In the genomic region with DNA sequence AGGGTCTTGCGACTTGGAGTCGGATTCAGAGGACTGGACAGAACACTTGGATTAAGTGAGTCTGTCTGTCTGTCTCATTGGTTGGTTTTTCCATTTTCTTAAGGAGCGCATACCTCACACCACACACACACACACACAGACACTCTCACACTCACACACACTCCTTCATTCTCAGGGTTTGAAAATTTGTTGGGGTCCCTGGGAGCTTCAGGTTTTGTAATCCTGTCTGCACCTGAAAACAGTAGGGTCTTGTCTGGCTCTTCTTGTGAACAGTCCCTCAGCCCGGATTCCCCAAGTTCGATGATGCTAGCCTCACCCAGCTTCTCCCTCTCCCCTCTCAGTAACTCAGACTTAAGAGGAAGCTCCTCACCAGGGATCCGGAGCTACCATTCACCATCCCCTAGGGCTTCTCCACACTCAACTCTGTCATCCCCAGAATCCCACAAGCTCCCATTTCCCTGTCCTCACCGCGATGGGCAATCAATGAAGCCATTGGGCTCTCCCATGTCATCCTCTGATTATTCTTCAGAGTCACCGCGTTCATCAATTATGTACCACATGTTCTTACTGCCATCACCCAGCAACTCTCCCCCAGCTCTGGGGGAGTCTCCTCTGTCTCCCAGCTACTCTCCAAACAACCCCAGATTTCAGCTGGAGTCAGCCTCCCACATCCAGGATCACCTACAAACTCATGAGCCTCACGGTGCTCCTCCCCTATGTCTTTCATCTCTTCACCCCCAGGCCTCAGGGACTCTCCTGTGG, we compare ENCODE assay signal across 19 cellular contexts.
DNase-seq lines count a peak whose midpoint lies in the region; ATAC-seq, FAIRE-seq and TF ChIP-seq lines count a peak whose summit lies in the region.
"Had no signal": no experiment of that assay in that cellular context is flagged by ENCODE, and none has a peak within 500 bp of the region (broad histone marks: within the 10 kb centered on the region; RNA-seq: fewer than 3 reads in every experiment).

No MANE protein-coding gene starts in this region.

- no peaks in the 10 kb centered on the region for H3F3A ChIP-seq in GM23338 (replicated peaks; ENCODE audit: low read depth)

- no peak for FAIRE-seq in astrocyte (lab: Jason Lieb, UNC)
- FAIRE-seq: HTR-8/SVneo, keratinocyte had no signal

- peak overlapping the region; percentile 40 for H3K27ac ChIP-seq in 22Rv1
- H3K27ac ChIP-seq in GM23338 (ENCODE audit: low read depth), result no peak overlapping the region
- H3K27ac ChIP-seq in astrocyte (ENCODE audit: low read depth, low read length), result no peak overlapping the region
- H3K27ac ChIP-seq: ascending aorta, coronary artery, RWPE1 had no signal

- no peak overlapping the region for H3K4me3 ChIP-seq in GM23338
- H3K4me3 ChIP-seq in astrocyte (ENCODE audit: insufficient read depth, low read depth, low read length), result no peak overlapping the region
- H3K4me3 ChIP-seq: ascending aorta, coronary artery had no signal

- no peaks in the 10 kb centered on the region for H3K9me2 ChIP-seq in GM23338 (ENCODE audit: insufficient read depth)

- H3K9me3 Mint-ChIP-seq in GM23338 (peaks cover 71% of the 10 kb centered on the region), astrocyte (ENCODE audit: unreplicated experiment) (peaks cover 48% of the 10 kb centered on the region)

- H2AFZ ChIP-seq in GM23338 (no peak overlapping the region), astrocyte (ENCODE audit: low read depth, low read length) (no peak overlapping the region)

- peaks cover 40% of the 10 kb centered on the region for H3K27me3 Mint-ChIP-seq in GM23338 (ENCODE audit: insufficient read depth, low read depth, poor library complexity)
- H3K27me3 Mint-ChIP-seq in astrocyte (ENCODE audit: low read depth, unreplicated experiment), result no peaks in the 10 kb centered on the region

- H3K4me3 Mint-ChIP-seq in GM23338 (no peak overlapping the region), astrocyte (ENCODE audit: unreplicated experiment) (no peak overlapping the region)
- H3K4me3 Mint-ChIP-seq: T-helper 17 cell had no signal

- peaks cover 60% of the 10 kb centered on the region for H3K36me3 Mint-ChIP-seq in GM23338 (ENCODE audit: low read depth)
- no peaks in the 10 kb centered on the region for H3K36me3 Mint-ChIP-seq in astrocyte (ENCODE audit: low read depth, unreplicated experiment)

- peaks cover 31% of the 10 kb centered on the region for H3K9me3 ChIP-seq in astrocyte (ENCODE audit: insufficient read depth, low read depth, low read length)
- H3K9me3 ChIP-seq: ascending aorta had no signal

- H3K79me2 ChIP-seq in GM23338 (replicated peaks; ENCODE audit: insufficient read depth) (no peaks in the 10 kb centered on the region), astrocyte (ENCODE audit: insufficient read depth, low read length) (no peaks in the 10 kb centered on the region)

- no peaks in the 10 kb centered on the region for H3K27me3 ChIP-seq in GM23338 (ENCODE audit: insufficient read depth)
- no peaks in the 10 kb centered on the region for H3K27me3 ChIP-seq in astrocyte (ENCODE audit: insufficient read depth, low read length)
- H3K27me3 ChIP-seq: ascending aorta had no signal

- no peak for TF ChIP-seq CTCF in 22Rv1 (IDR thresholded peaks at IDR 0.05)
- no peak for TF ChIP-seq CTCF in GM23338 (conservative IDR thresholded peaks at IDR 0.05; ENCODE audit: low read depth in 2 of 2)
- TF ChIP-seq CTCF in astrocyte (IDR thresholded peaks at IDR 0.05; ENCODE audit: insufficient read depth, low read depth, low read length), result no peak

- H3K4me2 ChIP-seq in GM23338, result no peak overlapping the region
- no peak overlapping the region for H3K4me2 ChIP-seq in astrocyte (ENCODE audit: low read length)

- H3K36me3 ChIP-seq in GM23338 (ENCODE audit: insufficient read depth) (no peaks in the 10 kb centered on the region), astrocyte (ENCODE audit: insufficient read depth, low read length) (no peaks in the 10 kb centered on the region)
- H3K36me3 ChIP-seq: ascending aorta had no signal

- DNase-seq in GM23338 (ENCODE audit: low spot score), result peak; percentile 80
- DNase-seq in astrocyte (ENCODE audit: low read depth), result peak; percentile 58
- DNase-seq in kidney tubule cell (ENCODE audit: low spot score), result peak; percentile 47
- no peak for DNase-seq in HPDE6-E6E7 (ENCODE audit: extremely low spot score)
- no peak for DNase-seq in effector CD4-positive, alpha-beta T cell
- DNase-seq in CD1c-positive myeloid dendritic cell (ENCODE audit: extremely low spot score), result no peak
- DNase-seq: activated effector memory CD4-positive, alpha-beta T cell treated with anti-CD3 and anti-CD28 coated beads, Interleukin-2, amount 50 U/mL, for 16 hours; NCI-H2081; NCI-H748 treated with DMSO at 0.1 percent for 48 hours; stimulated activated CD4-positive, alpha-beta T cell treated with anti-CD3 and anti-CD28 coated beads, Interleukin-2, amount 100 ng/mL, for 24 hours; substantia nigra; T-helper 17 cell had no signal

- no peaks in the 10 kb centered on the region for H3K4me1 ChIP-seq in GM23338 (ENCODE audit: insufficient read depth)
- H3K4me1 ChIP-seq in astrocyte (ENCODE audit: insufficient read depth, low read length), result no peaks in the 10 kb centered on the region
- H3K4me1 ChIP-seq: ascending aorta had no signal

- H4K20me1 ChIP-seq in GM23338 (replicated peaks; ENCODE audit: insufficient read depth) (no peaks in the 10 kb centered on the region), astrocyte (ENCODE audit: insufficient read depth, low read length) (no peaks in the 10 kb centered on the region)

- H3K4me1 Mint-ChIP-seq in GM23338, result no peaks in the 10 kb centered on the region
- no peaks in the 10 kb centered on the region for H3K4me1 Mint-ChIP-seq in astrocyte (ENCODE audit: low read depth, unreplicated experiment)
- H3K4me1 Mint-ChIP-seq: T-helper 17 cell had no signal

- ATAC-seq in GM23338, result no peak
- no peak for ATAC-seq in GM18520 (IDR thresholded peaks at IDR 0.05; ENCODE audit: unreplicated experiment)
- ATAC-seq: T-helper 17 cell had no signal

- H3K9ac ChIP-seq in astrocyte (ENCODE audit: low read length), result no peak overlapping the region

- H3K27ac Mint-ChIP-seq in GM23338, result no peak overlapping the region
- H3K27ac Mint-ChIP-seq in astrocyte (ENCODE audit: unreplicated experiment), result no peak overlapping the region
- H3K27ac Mint-ChIP-seq: T-helper 17 cell had no signal

TF ChIP-seq in GM23338, 12 proteins besides CTCF, POLR2A, EP300 and RAD21 (continues in another document):
- TF ChIP-seq STAT1 (IDR thresholded peaks at IDR 0.05; ENCODE audit: unreplicated experiment) (no peak), POLR2AphosphoS5 (IDR thresholded peaks at IDR 0.05; ENCODE audit: low read depth) (no peak), NANOG (IDR thresholded peaks at IDR 0.05; ENCODE audit: borderline replicate concordance) (no peak), EZH2 (IDR thresholded peaks at IDR 0.05; ENCODE audit: low read depth, unreplicated experiment) (no peak), ZNF114 (CRISPR knock-in tag; IDR thresholded peaks at IDR 0.05) (no peak), ZNF331 (CRISPR knock-in tag; IDR thresholded peaks at IDR 0.05; ENCODE audit: low read depth) (no peak), CREB1 (CRISPR knock-in tag; IDR thresholded peaks at IDR 0.05; ENCODE audit: low read depth) (no peak)
- TF ChIP-seq, protein P1, sequence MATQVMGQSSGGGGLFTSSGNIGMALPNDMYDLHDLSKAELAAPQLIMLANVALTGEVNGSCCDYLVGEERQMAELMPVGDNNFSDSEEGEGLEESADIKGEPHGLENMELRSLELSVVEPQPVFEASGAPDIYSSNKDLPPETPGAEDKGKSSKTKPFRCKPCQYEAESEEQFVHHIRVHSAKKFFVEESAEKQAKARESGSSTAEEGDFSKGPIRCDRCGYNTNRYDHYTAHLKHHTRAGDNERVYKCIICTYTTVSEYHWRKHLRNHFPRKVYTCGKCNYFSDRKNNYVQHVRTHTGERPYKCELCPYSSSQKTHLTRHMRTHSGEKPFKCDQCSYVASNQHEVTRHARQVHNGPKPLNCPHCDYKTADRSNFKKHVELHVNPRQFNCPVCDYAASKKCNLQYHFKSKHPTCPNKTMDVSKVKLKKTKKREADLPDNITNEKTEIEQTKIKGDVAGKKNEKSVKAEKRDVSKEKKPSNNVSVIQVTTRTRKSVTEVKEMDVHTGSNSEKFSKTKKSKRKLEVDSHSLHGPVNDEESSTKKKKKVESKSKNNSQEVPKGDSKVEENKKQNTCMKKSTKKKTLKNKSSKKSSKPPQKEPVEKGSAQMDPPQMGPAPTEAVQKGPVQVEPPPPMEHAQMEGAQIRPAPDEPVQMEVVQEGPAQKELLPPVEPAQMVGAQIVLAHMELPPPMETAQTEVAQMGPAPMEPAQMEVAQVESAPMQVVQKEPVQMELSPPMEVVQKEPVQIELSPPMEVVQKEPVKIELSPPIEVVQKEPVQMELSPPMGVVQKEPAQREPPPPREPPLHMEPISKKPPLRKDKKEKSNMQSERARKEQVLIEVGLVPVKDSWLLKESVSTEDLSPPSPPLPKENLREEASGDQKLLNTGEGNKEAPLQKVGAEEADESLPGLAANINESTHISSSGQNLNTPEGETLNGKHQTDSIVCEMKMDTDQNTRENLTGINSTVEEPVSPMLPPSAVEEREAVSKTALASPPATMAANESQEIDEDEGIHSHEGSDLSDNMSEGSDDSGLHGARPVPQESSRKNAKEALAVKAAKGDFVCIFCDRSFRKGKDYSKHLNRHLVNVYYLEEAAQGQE (IDR thresholded peaks at IDR 0.05; ENCODE audit: unreplicated experiment), result no peak
- TF ChIP-seq, protein P2, sequence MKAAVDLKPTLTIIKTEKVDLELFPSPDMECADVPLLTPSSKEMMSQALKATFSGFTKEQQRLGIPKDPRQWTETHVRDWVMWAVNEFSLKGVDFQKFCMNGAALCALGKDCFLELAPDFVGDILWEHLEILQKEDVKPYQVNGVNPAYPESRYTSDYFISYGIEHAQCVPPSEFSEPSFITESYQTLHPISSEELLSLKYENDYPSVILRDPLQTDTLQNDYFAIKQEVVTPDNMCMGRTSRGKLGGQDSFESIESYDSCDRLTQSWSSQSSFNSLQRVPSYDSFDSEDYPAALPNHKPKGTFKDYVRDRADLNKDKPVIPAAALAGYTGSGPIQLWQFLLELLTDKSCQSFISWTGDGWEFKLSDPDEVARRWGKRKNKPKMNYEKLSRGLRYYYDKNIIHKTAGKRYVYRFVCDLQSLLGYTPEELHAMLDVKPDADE (IDR thresholded peaks at IDR 0.05), result no peak

Comparison
In these comparisons a context has a peak if more than half of its experiments do, and no peak if none do; other contexts are left out.
1. DNase-seq: peak in GM23338 (single experiment), astrocyte (single experiment) and kidney tubule cell (single experiment); none in HPDE6-E6E7 (single experiment), effector CD4-positive, alpha-beta T cell (single experiment) and CD1c-positive myeloid dendritic cell (single experiment).